ENCODE assay signal across 22 cellular contexts in genomic region chrX:5559386-5559785, GRCh38.
A peak's percentile ranks its signal among the peaks of the same experiment; 100 is the strongest.
DNase-seq lines count a peak whose midpoint lies in the region; ATAC-seq, FAIRE-seq and TF ChIP-seq lines count a peak whose summit lies in the region.
"Had no signal": no experiment of that assay in that cellular context is flagged by ENCODE, and none has a peak within 500 bp of the region (broad histone marks: within the 10 kb centered on the region; RNA-seq: fewer than 3 reads in every experiment).

No MANE protein-coding gene starts in this region.

- H3K4me1 ChIP-seq in astrocyte (ENCODE audit: insufficient read depth, low read length) (no peaks in the 10 kb centered on the region), kidney (ENCODE audit: control insufficient read depth in 1 of 2, insufficient read depth in 1 of 2, low read depth in 1 of 2, low read length in 2 of 2) (no peaks in the 10 kb centered on the region)
- H3K4me1 ChIP-seq in naive thymus-derived CD4-positive, alpha-beta T cell (ENCODE audit: control insufficient read depth in 2 of 2, insufficient read depth in 2 of 2, low read length in 2 of 2) = no peaks in the 10 kb centered on the region
- H3K4me1 ChIP-seq: BLaER1, Caco-2 had no signal

- no peak for TF ChIP-seq CTCF in MCF 10A (IDR thresholded peaks at IDR 0.05; ENCODE audit: unreplicated experiment)
- TF ChIP-seq CTCF in astrocyte (IDR thresholded peaks at IDR 0.05; ENCODE audit: insufficient read depth, low read depth, low read length) = no peak
- TF ChIP-seq CTCF in kidney (IDR thresholded peaks at IDR 0.05; ENCODE audit: borderline replicate concordance, extremely low read depth, insufficient read depth) = no peak
- no peak for TF ChIP-seq CTCF in type B pancreatic cell (conservative IDR thresholded peaks at IDR 0.05)

- DNase-seq in T47D (ENCODE audit: low read depth in 1 of 2, low spot score in 1 of 2) (peak; percentile 7 to 81), MCF 10A (ENCODE audit: unreplicated experiment) (no peak), astrocyte (ENCODE audit: low read depth) (no peak), kidney (no peak), type B pancreatic cell (ENCODE audit: extremely low spot score, unreplicated experiment) (no peak), NCI-H510A treated with DMSO at 0.1 percent for 48 hours (lab: John Stamatoyannopoulos, UW) (no peak)
- no peak for DNase-seq in naive thymus-derived CD4-positive, alpha-beta T cell
- DNase-seq: Caco-2; CD4-positive, CD25-positive, alpha-beta regulatory T cell; CD8-positive, alpha-beta T cell; DMS153; DND-41; H9 had no signal

- no peaks in the 10 kb centered on the region for H3K9me3 ChIP-seq in astrocyte (ENCODE audit: insufficient read depth, low read depth, low read length)
- H3K9me3 ChIP-seq in kidney (ENCODE audit: control insufficient read depth in 1 of 2, low read length in 2 of 2) = no peaks in the 10 kb centered on the region
- H3K9me3 ChIP-seq in naive thymus-derived CD4-positive, alpha-beta T cell (ENCODE audit: control insufficient read depth in 2 of 3, low read length in 3 of 3) = no peaks in the 10 kb centered on the region
- H3K9me3 ChIP-seq: Caco-2 had no signal

- no peak for ATAC-seq in HG03039 (IDR thresholded peaks at IDR 0.05; ENCODE audit: unreplicated experiment)
- ATAC-seq in naive thymus-derived CD4-positive, alpha-beta T cell = no peak
- ATAC-seq: CD8-positive, alpha-beta T cell; GM23338; HCT116 had no signal

- H4K20me1 ChIP-seq in astrocyte (ENCODE audit: insufficient read depth, low read length) = no peaks in the 10 kb centered on the region
- H4K20me1 ChIP-seq: BLaER1 had no signal

- H3K9me3 Mint-ChIP-seq in MCF 10A (ENCODE audit: unreplicated experiment) (peaks cover 39% of the 10 kb centered on the region), astrocyte (ENCODE audit: unreplicated experiment) (no peaks in the 10 kb centered on the region), type B pancreatic cell (peaks cover 24% of the 10 kb centered on the region)
- H3K9me3 Mint-ChIP-seq in naive thymus-derived CD4-positive, alpha-beta T cell = peaks cover 0 to 18% (median 12%) of the 10 kb centered on the region in 11 donors

- H3K9ac ChIP-seq in astrocyte (ENCODE audit: low read length) = no peak overlapping the region
- H3K9ac ChIP-seq in kidney (ENCODE audit: low read length in 2 of 2) = no peak overlapping the region
- H3K9ac ChIP-seq: BLaER1 had no signal

- H3K36me3 Mint-ChIP-seq in MCF 10A (ENCODE audit: insufficient read depth, unreplicated experiment) = no peaks in the 10 kb centered on the region
- no peaks in the 10 kb centered on the region for H3K36me3 Mint-ChIP-seq in astrocyte (ENCODE audit: low read depth, unreplicated experiment)
- H3K36me3 Mint-ChIP-seq in type B pancreatic cell = peaks cover 4% of the 10 kb centered on the region
- H3K36me3 Mint-ChIP-seq in naive thymus-derived CD4-positive, alpha-beta T cell = no peaks in the 10 kb centered on the region
- H3K36me3 Mint-ChIP-seq: CD4-positive, CD25-positive, alpha-beta regulatory T cell; CD8-positive, alpha-beta T cell had no signal

- H2AFZ ChIP-seq in astrocyte (ENCODE audit: low read depth, low read length) = no peak overlapping the region
- H2AFZ ChIP-seq: GM23338 had no signal

- in situ Hi-C loops in T47D (cut with HindIII; ENCODE audit: low pct_unique_long_range_greater_than_20kb, low sequenced_read_pairs) = no loop called here

- H3K4me1 Mint-ChIP-seq in MCF 10A (ENCODE audit: insufficient read depth, unreplicated experiment) (no peaks in the 10 kb centered on the region), astrocyte (ENCODE audit: low read depth, unreplicated experiment) (no peaks in the 10 kb centered on the region), type B pancreatic cell (ENCODE audit: unreplicated experiment) (no peaks in the 10 kb centered on the region)
- no peaks in the 10 kb centered on the region for H3K4me1 Mint-ChIP-seq in naive thymus-derived CD4-positive, alpha-beta T cell
- H3K4me1 Mint-ChIP-seq: B cell, GM23338, H9 had no signal

- no peak overlapping the region for H3K4me2 ChIP-seq in astrocyte (ENCODE audit: low read length)
- H3K4me2 ChIP-seq: BLaER1, GM23338 had no signal

- no TSS peak for BruUV-seq in MCF 10A (replicated peaks; lab: Mats Ljungman, UMichigan)

- no peaks in the 10 kb centered on the region for H3K27me3 ChIP-seq in astrocyte (ENCODE audit: insufficient read depth, low read length)
- no peaks in the 10 kb centered on the region for H3K27me3 ChIP-seq in naive thymus-derived CD4-positive, alpha-beta T cell (ENCODE audit: control insufficient read depth in 2 of 2, insufficient read depth in 2 of 2, low read length in 2 of 2)
- H3K27me3 ChIP-seq: BLaER1 had no signal

- H3K4me3 ChIP-seq in astrocyte (ENCODE audit: insufficient read depth, low read depth, low read length) (no peak overlapping the region), kidney (ENCODE audit: low read length in 2 of 2) (no peak overlapping the region)
- no peak overlapping the region for H3K4me3 ChIP-seq in naive thymus-derived CD4-positive, alpha-beta T cell (ENCODE audit: low read length)
- H3K4me3 ChIP-seq: BLaER1, GM23338 had no signal

- H3K4me3 Mint-ChIP-seq in MCF 10A (ENCODE audit: unreplicated experiment) = no peak overlapping the region
- no peak overlapping the region for H3K4me3 Mint-ChIP-seq in astrocyte (ENCODE audit: unreplicated experiment)
- no peak overlapping the region for H3K4me3 Mint-ChIP-seq in type B pancreatic cell
- H3K4me3 Mint-ChIP-seq in naive thymus-derived CD4-positive, alpha-beta T cell = no peak overlapping the region
- H3K4me3 Mint-ChIP-seq: B cell; CD4-positive, CD25-positive, alpha-beta regulatory T cell; CD8-positive, alpha-beta T cell; GM23338; H9 had no signal

- no peaks in the 10 kb centered on the region for H3K79me2 ChIP-seq in astrocyte (ENCODE audit: insufficient read depth, low read length)

- intact Hi-C loops in MCF 10A (cut with micrococcal nuclease) (no loop called here), kidney (cut with DNase I) (no loop called here)
- intact Hi-C loops in naive thymus-derived CD4-positive, alpha-beta T cell (cut with micrococcal nuclease) = no loop called here

- no peaks in the 10 kb centered on the region for H3K36me3 ChIP-seq in astrocyte (ENCODE audit: insufficient read depth, low read length)
- H3K36me3 ChIP-seq in kidney (ENCODE audit: control insufficient read depth in 1 of 2, insufficient read depth in 2 of 2, low read length in 2 of 2) = no peaks in the 10 kb centered on the region
- no peaks in the 10 kb centered on the region for H3K36me3 ChIP-seq in naive thymus-derived CD4-positive, alpha-beta T cell (ENCODE audit: control insufficient read depth in 2 of 3, insufficient read depth in 3 of 3, low read length in 3 of 3)

- POLR2A ChIA-PET in MCF 10A (lab: Yijun Ruan, JAX) = no interaction called here
- POLR2A ChIA-PET in naive thymus-derived CD4-positive, alpha-beta T cell (lab: Charles Lee) = no interaction called here

- no peak overlapping the region for H3K27ac Mint-ChIP-seq in MCF 10A (ENCODE audit: low read depth, unreplicated experiment)
- no peak overlapping the region for H3K27ac Mint-ChIP-seq in astrocyte (ENCODE audit: unreplicated experiment)
- peak overlapping the region; percentile 32 for H3K27ac Mint-ChIP-seq in type B pancreatic cell
- no peak overlapping the region for H3K27ac Mint-ChIP-seq in naive thymus-derived CD4-positive, alpha-beta T cell
- H3K27ac Mint-ChIP-seq: B cell; CD4-positive, CD25-positive, alpha-beta regulatory T cell; CD8-positive, alpha-beta T cell; GM23338; H9 had no signal

- no peaks in the 10 kb centered on the region for H3K27me3 Mint-ChIP-seq in MCF 10A (ENCODE audit: insufficient read depth, unreplicated experiment)
- no peaks in the 10 kb centered on the region for H3K27me3 Mint-ChIP-seq in astrocyte (ENCODE audit: low read depth, unreplicated experiment)
- H3K27me3 Mint-ChIP-seq in type B pancreatic cell = no peaks in the 10 kb centered on the region
- no peaks in the 10 kb centered on the region for H3K27me3 Mint-ChIP-seq in naive thymus-derived CD4-positive, alpha-beta T cell
- H3K27me3 Mint-ChIP-seq: B cell; CD4-positive, CD25-positive, alpha-beta regulatory T cell had no signal

- H3K27ac ChIP-seq in astrocyte (ENCODE audit: low read depth, low read length) (no peak overlapping the region), kidney (ENCODE audit: low read depth in 2 of 2, low read length in 2 of 2) (no peak overlapping the region)
- no peak overlapping the region for H3K27ac ChIP-seq in naive thymus-derived CD4-positive, alpha-beta T cell (ENCODE audit: low read depth, low read length)
- H3K27ac ChIP-seq: 22Rv1, BLaER1, C4-2B had no signal

- CTCF ChIA-PET in MCF 10A (lab: Yijun Ruan, JAX) = no interaction called here
- CTCF ChIA-PET in naive thymus-derived CD4-positive, alpha-beta T cell (lab: Charles Lee) = no interaction called here

- FAIRE-seq in astrocyte (lab: Jason Lieb, UNC) (peak; percentile 63), kidney (lab: Jason Lieb, UNC) (peak; percentile 73)
- FAIRE-seq: GM12892, GM18507 had no signal

Comparison
In these comparisons a context has a peak if more than half of its experiments do, and no peak if none do; other contexts are left out.
1. DNase-seq: peak in T47D (2 of 2); none in MCF 10A (single experiment), astrocyte (single experiment), kidney (single experiment), type B pancreatic cell (single experiment), NCI-H510A treated with DMSO at 0.1 percent for 48 hours (single experiment) and naive thymus-derived CD4-positive, alpha-beta T cell (0 of 9).